3 cellular contexts compared by ENCODE assay signal in genomic region chr10:78778446-78779338, GRCh38.
TF ChIP-seq lines count a peak whose summit lies in the region.

No MANE protein-coding gene starts in this region.

TF ChIP-seq in SK-N-SH, 30 proteins besides CTCF, POLR2A, EP300 and RAD21 (continued from another document):
- no peak for TF ChIP-seq TEAD4 (IDR thresholded peaks at IDR 0.05; ENCODE audit: borderline replicate concordance, insufficient read depth)
- TF ChIP-seq USF2 (IDR thresholded peaks at IDR 0.05; ENCODE audit: borderline replicate concordance, low read depth, low read length): no peak
- no peak for TF ChIP-seq MXI1 (IDR thresholded peaks at IDR 0.05; ENCODE audit: low read depth, low read length)
- no peak for TF ChIP-seq NFIC (IDR thresholded peaks at IDR 0.05; ENCODE audit: borderline replicate concordance)
- no peak for TF ChIP-seq SMC3 (IDR thresholded peaks at IDR 0.05; ENCODE audit: low read depth, low read length)
- no peak for TF ChIP-seq CHD2 (IDR thresholded peaks at IDR 0.05; ENCODE audit: low read length, partially characterized antibody)
- TF ChIP-seq NRF1 (IDR thresholded peaks at IDR 0.05; ENCODE audit: low read depth, low read length): no peak
- no peak for TF ChIP-seq REST (IDR thresholded peaks at IDR 0.05; ENCODE audit: low read depth, low read length)
- no peak for TF ChIP-seq TAF1 (IDR thresholded peaks at IDR 0.05; ENCODE audit: borderline replicate concordance, low read depth, low read length)
- TF ChIP-seq GABPA (IDR thresholded peaks at IDR 0.05; ENCODE audit: low read depth): no peak
- no peak for TF ChIP-seq MEF2A (IDR thresholded peaks at IDR 0.05; ENCODE audit: borderline replicate concordance, low read depth)
- TF ChIP-seq POLR2AphosphoS5 (IDR thresholded peaks at IDR 0.05; ENCODE audit: low read depth, low read length): no peak
- TF ChIP-seq RXRA (IDR thresholded peaks at IDR 0.05; ENCODE audit: borderline replicate concordance, low read depth): no peak
- no peak for TF ChIP-seq FOXJ3 (CRISPR knock-in tag; IDR thresholded peaks at IDR 0.05)
- no peak for TF ChIP-seq ELF1 (IDR thresholded peaks at IDR 0.05)

TF ChIP-seq in SK-N-SH treated with all-trans-retinoic acid at 6 μM for 48 hours, 23 proteins besides CTCF, POLR2A, EP300 and RAD21 (continued from another document):
- TF ChIP-seq OSR1 (CRISPR knock-in tag; IDR thresholded peaks at IDR 0.05): no peak
- no peak for TF ChIP-seq ESRRG (CRISPR knock-in tag; IDR thresholded peaks at IDR 0.05)
- TF ChIP-seq ZC3H10 (CRISPR knock-in tag; IDR thresholded peaks at IDR 0.05): no peak
- TF ChIP-seq RARB (CRISPR knock-in tag; IDR thresholded peaks at IDR 0.05): no peak
- no peak for TF ChIP-seq ZNF565 (CRISPR knock-in tag; conservative IDR thresholded peaks at IDR 0.05; ENCODE audit: low read depth)
- TF ChIP-seq ZNF70 (CRISPR knock-in tag; IDR thresholded peaks at IDR 0.05): no peak
- TF ChIP-seq PPARA (CRISPR knock-in tag; IDR thresholded peaks at IDR 0.05; ENCODE audit: borderline replicate concordance): no peak
- TF ChIP-seq TCF4 (CRISPR knock-in tag; IDR thresholded peaks at IDR 0.05; ENCODE audit: borderline replicate concordance): no peak
- no peak for TF ChIP-seq SNAI2 (CRISPR knock-in tag; IDR thresholded peaks at IDR 0.05)
- TF ChIP-seq CSRNP3 (CRISPR knock-in tag; IDR thresholded peaks at IDR 0.05): no peak
- TF ChIP-seq GLIS3 (CRISPR knock-in tag; IDR thresholded peaks at IDR 0.05): no peak
- TF ChIP-seq CREB5 (CRISPR knock-in tag; IDR thresholded peaks at IDR 0.05; ENCODE audit: low read depth): no peak
- TF ChIP-seq ISL1 (CRISPR knock-in tag; IDR thresholded peaks at IDR 0.05): no peak
- no peak for TF ChIP-seq CSDC2 (CRISPR knock-in tag; IDR thresholded peaks at IDR 0.05)
- TF ChIP-seq ZFP3 (CRISPR knock-in tag; IDR thresholded peaks at IDR 0.05): no peak
- TF ChIP-seq TOX (CRISPR knock-in tag; IDR thresholded peaks at IDR 0.05; ENCODE audit: borderline replicate concordance): no peak

TF ChIP-seq in H1, 55 proteins besides CTCF, POLR2A, EP300 and RAD21:
- TF ChIP-seq SP1 (IDR thresholded peaks at IDR 0.05; ENCODE audit: low read depth, low read length) (no peak), JUND (IDR thresholded peaks at IDR 0.05; ENCODE audit: low read length) (no peak), SAP30 (IDR thresholded peaks at IDR 0.05; ENCODE audit: insufficient read depth, insufficient replicate concordance, low read length) (no peak), SP2 (IDR thresholded peaks at IDR 0.05; ENCODE audit: low read length) (no peak), RXRA (IDR thresholded peaks at IDR 0.05; ENCODE audit: insufficient read depth, low read depth, low read length) (no peak), HDAC6 (IDR thresholded peaks at IDR 0.05; ENCODE audit: low read depth, low read length) (no peak), CBX5 (IDR thresholded peaks at IDR 0.05; ENCODE audit: low read depth, low read length) (no peak)
